21 cellular contexts compared by ENCODE assay signal in genomic region chr15:39215006-39215405, GRCh38.
"Had no signal": no experiment of that assay in that cellular context is flagged by ENCODE, and none has a peak within 500 bp of the region (broad histone marks: within the 10 kb centered on the region; RNA-seq: fewer than 3 reads in every experiment).

No MANE protein-coding gene starts in this region.

- DNase-seq: activated CD4-positive, alpha-beta T cell treated with anti-CD3 and anti-CD28 coated beads for 36 hours; activated CD4-positive, alpha-beta T cell treated with anti-CD3 and anti-CD28 coated beads, Interleukin-2, amount 50 U/mL, for 48 hours; activated CD8-positive, alpha-beta memory T cell treated with anti-CD3 and anti-CD28 coated beads, Interleukin-2, amount 10 ng/mL, durations not matched to agents 7 days and 5 days; activated naive CD4-positive, alpha-beta T cell; activated naive CD8-positive, alpha-beta T cell treated with anti-CD3 and anti-CD28 coated beads for 36 hours; amniotic stem cell; effector CD8-positive, alpha-beta T cell; hypothalamus; islet precursor cell; nephron progenitor cell; occipital lobe; stimulated activated naive CD8-positive, alpha-beta T cell treated with anti-CD3 and anti-CD28 coated beads, Interleukin-15, Interleukin-2, amounts not matched to agents 100 U/mL and 50 U/mL, for 24 hours; substantia nigra; tibial artery; uterus had no signal

- H3K9me3 ChIP-seq: prostate gland, uterus had no signal

- H3K4me3 ChIP-seq: esophagus muscularis mucosa, lung, prostate gland, right atrium auricular region, tibial artery, uterus had no signal

- H3K27ac Mint-ChIP-seq: activated CD4-positive, alpha-beta T cell treated with anti-CD3 and anti-CD28 coated beads for 36 hours; activated CD8-positive, alpha-beta memory T cell treated with anti-CD3 and anti-CD28 coated beads, Interleukin-2, amount 10 ng/mL, durations not matched to agents 7 days and 5 days; activated naive CD8-positive, alpha-beta T cell treated with anti-CD3 and anti-CD28 coated beads for 36 hours; activated T-helper 17 cell treated with anti-CD3 and anti-CD28 coated beads, Interleukin-2, amount 50 U/mL, for 72 hours; dendritic cell treated with granulocyte-macrophage colony-stimulating factor and Interleukin-4, amounts not matched to agents 40 ng/mL and 50 ng/mL, for 4 days; nephron progenitor cell had no signal

- H3K4me3 Mint-ChIP-seq: activated CD4-positive, alpha-beta T cell treated with anti-CD3 and anti-CD28 coated beads for 36 hours; activated CD8-positive, alpha-beta memory T cell treated with anti-CD3 and anti-CD28 coated beads, Interleukin-2, amount 10 ng/mL, durations not matched to agents 7 days and 5 days; activated naive CD8-positive, alpha-beta T cell treated with anti-CD3 and anti-CD28 coated beads for 36 hours; activated T-helper 17 cell treated with anti-CD3 and anti-CD28 coated beads, Interleukin-2, amount 50 U/mL, for 72 hours; dendritic cell treated with granulocyte-macrophage colony-stimulating factor and Interleukin-4, amounts not matched to agents 40 ng/mL and 50 ng/mL, for 4 days; nephron progenitor cell had no signal

- H3K27me3 ChIP-seq: esophagus muscularis mucosa, right atrium auricular region, tibial artery, uterus had no signal

- H3K27ac ChIP-seq: esophagus muscularis mucosa, prostate gland, right atrium auricular region, tibial artery, uterus had no signal

- H3K36me3 ChIP-seq: esophagus muscularis mucosa, prostate gland, right atrium auricular region, tibial artery, uterus had no signal

- H3K36me3 Mint-ChIP-seq: activated CD8-positive, alpha-beta memory T cell treated with anti-CD3 and anti-CD28 coated beads, Interleukin-2, amount 10 ng/mL, durations not matched to agents 7 days and 5 days; activated naive CD8-positive, alpha-beta T cell treated with anti-CD3 and anti-CD28 coated beads for 36 hours had no signal

- H3K4me1 ChIP-seq: prostate gland, uterus had no signal

- H3K4me1 Mint-ChIP-seq: activated CD4-positive, alpha-beta T cell treated with anti-CD3 and anti-CD28 coated beads for 36 hours; activated CD8-positive, alpha-beta memory T cell treated with anti-CD3 and anti-CD28 coated beads, Interleukin-2, amount 10 ng/mL, durations not matched to agents 7 days and 5 days; activated naive CD8-positive, alpha-beta T cell treated with anti-CD3 and anti-CD28 coated beads for 36 hours; activated T-helper 17 cell treated with anti-CD3 and anti-CD28 coated beads, Interleukin-2, amount 50 U/mL, for 72 hours had no signal

- ATAC-seq: activated CD4-positive, alpha-beta T cell treated with anti-CD3 and anti-CD28 coated beads for 36 hours; activated CD8-positive, alpha-beta memory T cell treated with anti-CD3 and anti-CD28 coated beads, Interleukin-2, amount 10 ng/mL, durations not matched to agents 7 days and 5 days; activated T-helper 17 cell treated with anti-CD3 and anti-CD28 coated beads, Interleukin-2, amount 50 U/mL, for 72 hours; stimulated activated naive CD8-positive, alpha-beta T cell treated with anti-CD3 and anti-CD28 coated beads, Interleukin-15, Interleukin-2, amounts not matched to agents 100 U/mL and 50 U/mL, for 24 hours had no signal
